Comparison of ENCODE assay signal across 22 cellular contexts in the genomic region with DNA sequence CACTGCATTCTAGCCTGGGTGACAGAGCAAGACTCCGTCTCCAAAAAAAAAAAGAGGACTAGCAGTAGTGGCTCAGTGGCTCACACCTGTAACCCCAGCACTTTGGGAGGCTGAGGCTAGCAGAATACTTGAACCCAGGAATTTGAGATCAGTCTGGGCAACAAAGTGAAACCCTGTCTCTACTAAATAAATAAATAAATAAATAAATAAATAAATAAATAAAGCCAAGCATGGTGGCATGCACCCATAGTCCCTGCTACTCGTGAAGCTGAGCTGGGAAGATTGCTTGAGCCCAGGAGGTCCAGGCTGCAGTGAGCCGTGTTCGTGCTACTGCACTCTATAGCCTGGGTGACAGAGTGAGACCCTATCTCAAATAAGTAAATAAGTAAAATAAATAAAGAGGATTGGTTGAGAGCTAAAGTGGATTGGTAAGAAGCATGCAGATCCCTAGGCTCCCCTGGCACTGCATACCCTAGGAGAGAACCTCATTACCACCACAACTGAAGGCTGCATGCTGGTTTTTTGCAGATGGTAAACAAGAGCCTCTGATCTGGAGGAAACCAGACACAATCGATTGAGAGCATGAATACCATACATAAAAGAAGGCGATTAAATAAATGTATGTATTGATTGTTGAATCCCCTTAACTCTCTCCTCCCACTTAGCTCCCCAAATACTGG.
"Had no signal": no experiment of that assay in that cellular context is flagged by ENCODE, and none has a peak within 500 bp of the region (broad histone marks: within the 10 kb centered on the region; RNA-seq: fewer than 3 reads in every experiment).

No MANE protein-coding gene starts in this region.

- H3K27ac ChIP-seq: coronary artery, hepatocyte, spleen, stomach, thoracic aorta, transverse colon had no signal

- ATAC-seq: left cardiac atrium; left ventricle myocardium superior; sciatic nerve; stimulated activated memory B cell treated with anti-CD40 and anti-IgM and Interleukin-4, amounts not matched to agents 10 μg/mL and 1 μg/mL and 100 μg/mL, for 72 hours had no signal

- H3K36me3 Mint-ChIP-seq: stimulated activated memory B cell treated with anti-CD40 and anti-IgM and Interleukin-4, amounts not matched to agents 10 μg/mL and 1 μg/mL and 100 μg/mL, for 72 hours had no signal

- H3K4me3 ChIP-seq: coronary artery, hepatocyte, lung, spleen, stomach, thoracic aorta, transverse colon had no signal

- H3K9me3 ChIP-seq: spleen, stomach, thoracic aorta, transverse colon had no signal

- H3K36me3 ChIP-seq: spleen, stomach, thoracic aorta, transverse colon had no signal

- H3K27ac Mint-ChIP-seq: stimulated activated memory B cell treated with anti-CD40 and anti-IgM and Interleukin-4, amounts not matched to agents 10 μg/mL and 1 μg/mL and 100 μg/mL, for 72 hours had no signal

- DNase-seq: effector CD8-positive, alpha-beta T cell; foreskin melanocyte; head of caudate nucleus; kidney; left cardiac atrium; left ventricle myocardium superior; mesenchymal stem cell; midbrain; spleen; stimulated activated CD4-positive, alpha-beta T cell treated with anti-CD3 and anti-CD28 coated beads, Interleukin-15, amount 100 ng/mL, for 24 hours; stimulated activated CD4-positive, alpha-beta T cell treated with anti-CD3 and anti-CD28 coated beads, Interleukin-1b, Interleukin-23, amount 100 ng/mL, for 48 hours; stimulated activated CD4-positive, alpha-beta T cell treated with anti-CD3 and anti-CD28 coated beads, Interleukin-4, amount 100 ng/mL, for 24 hours; stomach; substantia nigra; transverse colon had no signal

- H3K4me3 Mint-ChIP-seq: nephron; stimulated activated memory B cell treated with anti-CD40 and anti-IgM and Interleukin-4, amounts not matched to agents 10 μg/mL and 1 μg/mL and 100 μg/mL, for 72 hours had no signal

- H3K4me1 ChIP-seq: spleen, transverse colon had no signal

- H3K9me3 Mint-ChIP-seq: nephron; stimulated activated memory B cell treated with anti-CD40 and anti-IgM and Interleukin-4, amounts not matched to agents 10 μg/mL and 1 μg/mL and 100 μg/mL, for 72 hours had no signal
